Comparison of ENCODE assay signal across 12 cellular contexts in the genomic region with DNA sequence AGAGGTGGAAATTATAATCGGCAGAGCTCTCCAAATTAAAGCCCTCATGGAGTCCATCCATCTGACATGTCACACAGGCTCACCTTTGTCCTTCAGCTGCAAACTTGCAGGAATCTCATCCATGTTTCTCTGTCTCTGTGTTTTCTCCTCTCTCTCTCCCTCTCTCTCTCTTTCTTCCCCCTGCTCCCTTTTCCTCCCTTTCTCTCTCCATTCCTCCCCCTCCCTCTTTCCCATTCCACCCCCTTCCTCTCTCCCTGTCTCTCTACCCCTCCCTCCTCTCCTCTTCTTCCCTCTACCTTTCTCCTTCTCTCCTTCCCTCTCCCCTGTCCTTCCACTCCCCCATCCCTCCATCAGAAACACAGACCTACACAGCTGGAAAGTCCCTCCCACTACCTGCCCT. TPM values are rescaled to one million over a fixed set of nuclear protein-coding genes. Genes with fewer than 3 reads are reported as not detected.
DNase-seq lines count a peak whose midpoint lies in the region; ATAC-seq and TF ChIP-seq lines count a peak whose summit lies in the region.
"Had no signal": no experiment of that assay in that cellular context is flagged by ENCODE, and none has a peak within 500 bp of the region (broad histone marks: within the 10 kb centered on the region; RNA-seq: fewer than 3 reads in every experiment).

No MANE protein-coding gene starts in this region.

- POLR2A ChIA-PET in naive thymus-derived CD8-positive, alpha-beta T cell (lab: Charles Lee) = no interaction called here

- no peaks in the 10 kb centered on the region for H3K4me1 ChIP-seq in GM23338 (ENCODE audit: insufficient read depth)
- no peaks in the 10 kb centered on the region for H3K4me1 ChIP-seq in neural progenitor cell

- no peaks in the 10 kb centered on the region for H3K9me3 ChIP-seq in neural progenitor cell (ENCODE audit: low read depth)

- H3K27ac ChIP-seq in GM23338 (ENCODE audit: low read depth) (no peak overlapping the region), neural progenitor cell (no peak overlapping the region)
- H3K27ac ChIP-seq: BLaER1 treated with 17β-estradiol and CSF1 and Interleukin-3, amounts not matched to agents 10 nM and 100 nM had no signal

- H3K9ac ChIP-seq in neural progenitor cell = no peak overlapping the region
- H3K9ac ChIP-seq: BLaER1 treated with 17β-estradiol and CSF1 and Interleukin-3, amounts not matched to agents 10 nM and 100 nM had no signal

- H3K4me1 Mint-ChIP-seq in activated naive CD4-positive, alpha-beta T cell treated with anti-CD3 and anti-CD28 coated beads, Interleukin-2, amount 10 ng/mL, durations not matched to agents 7 days and 5 days = peaks cover 35% of the 10 kb centered on the region
- H3K4me1 Mint-ChIP-seq in GM23338 (peaks cover 7% of the 10 kb centered on the region; the same call in 2 of the 3 replicates), neural progenitor cell (peaks cover 21% of the 10 kb centered on the region)
- H3K4me1 Mint-ChIP-seq in central memory CD8-positive, alpha-beta T cell = peaks cover 45% of the 10 kb centered on the region
- H3K4me1 Mint-ChIP-seq in naive thymus-derived CD8-positive, alpha-beta T cell = peaks cover 24 to 35% (median 29%) of the 10 kb centered on the region in 4 donors

- H3K4me3 ChIP-seq in GM23338 = no peak overlapping the region
- H3K4me3 ChIP-seq in neural progenitor cell = no peak overlapping the region
- H3K4me3 ChIP-seq: BLaER1 treated with 17β-estradiol and CSF1 and Interleukin-3, amounts not matched to agents 10 nM and 100 nM had no signal

- H3K79me2 ChIP-seq in GM23338 (replicated peaks; ENCODE audit: insufficient read depth) (no peaks in the 10 kb centered on the region), neural progenitor cell (ENCODE audit: low read depth) (no peaks in the 10 kb centered on the region)

- H3K4me2 ChIP-seq in GM23338 = no peak overlapping the region
- H3K4me2 ChIP-seq in neural progenitor cell = no peak overlapping the region
- H3K4me2 ChIP-seq: BLaER1 treated with 17β-estradiol and CSF1 and Interleukin-3, amounts not matched to agents 10 nM and 100 nM had no signal

- no peak for DNase-seq in activated naive CD4-positive, alpha-beta T cell treated with anti-CD3 and anti-CD28 coated beads, Interleukin-2, amount 10 ng/mL, durations not matched to agents 7 days and 5 days
- no peak for DNase-seq in activated naive CD4-positive, alpha-beta T cell treated with anti-CD3 and anti-CD28 coated beads, Interleukin-2, amount 50 U/mL, for 72 hours (ENCODE audit: low spot score in 2 of 2)
- DNase-seq in GM23338 (ENCODE audit: low spot score) = no peak
- no peak for DNase-seq in central memory CD8-positive, alpha-beta T cell (ENCODE audit: low spot score in 2 of 2)
- no peak for DNase-seq in neural progenitor cell (ENCODE audit: low spot score)
- DNase-seq in naive thymus-derived CD8-positive, alpha-beta T cell = no peak
- DNase-seq: 8988T; CD4-positive, CD25-positive, alpha-beta regulatory T cell; DMS53 had no signal

- H4K20me1 ChIP-seq in GM23338 (replicated peaks; ENCODE audit: insufficient read depth) (no peaks in the 10 kb centered on the region), neural progenitor cell (ENCODE audit: low read depth) (no peaks in the 10 kb centered on the region)
- H4K20me1 ChIP-seq: BLaER1 treated with 17β-estradiol and CSF1 and Interleukin-3, amounts not matched to agents 10 nM and 100 nM had no signal

- no peaks in the 10 kb centered on the region for H3K9me2 ChIP-seq in GM23338 (ENCODE audit: insufficient read depth)

- no peaks in the 10 kb centered on the region for H3F3A ChIP-seq in GM23338 (replicated peaks; ENCODE audit: low read depth)
- H3F3A ChIP-seq in neural progenitor cell (ENCODE audit: low read depth) = no peaks in the 10 kb centered on the region

- H3K27me3 ChIP-seq in GM23338 (ENCODE audit: insufficient read depth) (no peaks in the 10 kb centered on the region), neural progenitor cell (peaks cover 9% of the 10 kb centered on the region)
- H3K27me3 ChIP-seq: BLaER1 treated with 17β-estradiol and CSF1 and Interleukin-3, amounts not matched to agents 10 nM and 100 nM had no signal

- ATAC-seq in activated naive CD4-positive, alpha-beta T cell treated with anti-CD3 and anti-CD28 coated beads, Interleukin-2, amount 50 U/mL, for 72 hours = no peak
- ATAC-seq in GM23338 (0 out of 3 replicates have a peak, but pooled peaks have one; percentile 20), HG03378 (IDR thresholded peaks at IDR 0.05; ENCODE audit: unreplicated experiment) (no peak)
- ATAC-seq in central memory CD8-positive, alpha-beta T cell (replicated peaks; ENCODE audit: extremely low read depth, poor library complexity, severe bottlenecking) = no peak
- ATAC-seq in naive thymus-derived CD8-positive, alpha-beta T cell = no peak
- ATAC-seq: HCT116 had no signal

- peak overlapping the region; percentile 29 for H3K27ac Mint-ChIP-seq in activated naive CD4-positive, alpha-beta T cell treated with anti-CD3 and anti-CD28 coated beads, Interleukin-2, amount 10 ng/mL, durations not matched to agents 7 days and 5 days
- peak overlapping the region in 1 of 2 donors; percentile 9 for H3K27ac Mint-ChIP-seq in activated naive CD4-positive, alpha-beta T cell treated with anti-CD3 and anti-CD28 coated beads, Interleukin-2, amount 50 U/mL, for 72 hours
- H3K27ac Mint-ChIP-seq in GM23338 (no peak overlapping the region), neural progenitor cell (peak overlapping the region; percentile 62)
- peak overlapping the region; percentile 41 for H3K27ac Mint-ChIP-seq in central memory CD8-positive, alpha-beta T cell (ENCODE audit: low read depth)
- H3K27ac Mint-ChIP-seq in naive thymus-derived CD8-positive, alpha-beta T cell = peak overlapping the region in 2 of 10 donors; percentile 20 to 68

- TF ChIP-seq CTCF in GM23338 (conservative IDR thresholded peaks at IDR 0.05; ENCODE audit: low read depth in 2 of 2) (no peak), neural progenitor cell (IDR thresholded peaks at IDR 0.05) (no peak)

- H3K27me3 Mint-ChIP-seq in activated naive CD4-positive, alpha-beta T cell treated with anti-CD3 and anti-CD28 coated beads, Interleukin-2, amount 10 ng/mL, durations not matched to agents 7 days and 5 days = peaks cover 41% of the 10 kb centered on the region
- peaks cover 15% of the 10 kb centered on the region for H3K27me3 Mint-ChIP-seq in GM23338 (ENCODE audit: insufficient read depth, low read depth, poor library complexity)
- H3K27me3 Mint-ChIP-seq in central memory CD8-positive, alpha-beta T cell = no peaks in the 10 kb centered on the region
- peaks cover 13% of the 10 kb centered on the region for H3K27me3 Mint-ChIP-seq in neural progenitor cell (ENCODE audit: insufficient read depth, low read depth)
- no peaks in the 10 kb centered on the region for H3K27me3 Mint-ChIP-seq in naive thymus-derived CD8-positive, alpha-beta T cell

- H2AFZ ChIP-seq in GM23338 = peak overlapping the region; percentile 32; the same call in 1 of the 2 replicates
- H2AFZ ChIP-seq in neural progenitor cell (replicated peaks) = no peak overlapping the region

- H3K36me3 ChIP-seq in GM23338 (ENCODE audit: insufficient read depth) (no peaks in the 10 kb centered on the region), neural progenitor cell (no peaks in the 10 kb centered on the region)
- H3K36me3 ChIP-seq: BLaER1 treated with 17β-estradiol and CSF1 and Interleukin-3, amounts not matched to agents 10 nM and 100 nM had no signal

- no peaks in the 10 kb centered on the region for H3K9me3 Mint-ChIP-seq in activated naive CD4-positive, alpha-beta T cell treated with anti-CD3 and anti-CD28 coated beads, Interleukin-2, amount 10 ng/mL, durations not matched to agents 7 days and 5 days
- H3K9me3 Mint-ChIP-seq in activated naive CD4-positive, alpha-beta T cell treated with anti-CD3 and anti-CD28 coated beads, Interleukin-2, amount 50 U/mL, for 72 hours = peaks cover 0 to 4% of the 10 kb centered on the region in 2 donors
- H3K9me3 Mint-ChIP-seq in GM23338 (peaks cover under 1% of the 10 kb centered on the region; the same call in 1 of the 3 replicates), neural progenitor cell (no peaks in the 10 kb centered on the region)
- no peaks in the 10 kb centered on the region for H3K9me3 Mint-ChIP-seq in central memory CD8-positive, alpha-beta T cell
- no peaks in the 10 kb centered on the region for H3K9me3 Mint-ChIP-seq in naive thymus-derived CD8-positive, alpha-beta T cell

- CTCF ChIA-PET in activated naive CD4-positive, alpha-beta T cell treated with anti-CD3 and anti-CD28 coated beads, Interleukin-2, amount 10 ng/mL, durations not matched to agents 7 days and 5 days (lab: Charles Lee) = interaction anchor here (0.9 to 1.2 kb wide), 2 partner anchors 9 to 23 kb away, joined by 3 read pairs; no protein-coding TSS in a partner anchor

- no peak overlapping the region for H3K4me3 Mint-ChIP-seq in activated naive CD4-positive, alpha-beta T cell treated with anti-CD3 and anti-CD28 coated beads, Interleukin-2, amount 10 ng/mL, durations not matched to agents 7 days and 5 days
- H3K4me3 Mint-ChIP-seq in GM23338 = no peak overlapping the region
- H3K4me3 Mint-ChIP-seq in central memory CD8-positive, alpha-beta T cell = no peak overlapping the region
- H3K4me3 Mint-ChIP-seq in neural progenitor cell = no peak overlapping the region
- H3K4me3 Mint-ChIP-seq in naive thymus-derived CD8-positive, alpha-beta T cell = no peak overlapping the region
- H3K4me3 Mint-ChIP-seq: CD4-positive, CD25-positive, alpha-beta regulatory T cell had no signal

- no peaks in the 10 kb centered on the region for H3K36me3 Mint-ChIP-seq in activated naive CD4-positive, alpha-beta T cell treated with anti-CD3 and anti-CD28 coated beads, Interleukin-2, amount 10 ng/mL, durations not matched to agents 7 days and 5 days
- H3K36me3 Mint-ChIP-seq in activated naive CD4-positive, alpha-beta T cell treated with anti-CD3 and anti-CD28 coated beads, Interleukin-2, amount 50 U/mL, for 72 hours = no peaks in the 10 kb centered on the region
- no peaks in the 10 kb centered on the region for H3K36me3 Mint-ChIP-seq in GM23338 (ENCODE audit: low read depth)
- H3K36me3 Mint-ChIP-seq in central memory CD8-positive, alpha-beta T cell (ENCODE audit: insufficient read depth) = peaks cover 7% of the 10 kb centered on the region
- H3K36me3 Mint-ChIP-seq in neural progenitor cell = no peaks in the 10 kb centered on the region
- H3K36me3 Mint-ChIP-seq in naive thymus-derived CD8-positive, alpha-beta T cell = no peaks in the 10 kb centered on the region
- H3K36me3 Mint-ChIP-seq: CD4-positive, CD25-positive, alpha-beta regulatory T cell had no signal

RNA-seq across cellular contexts. Expression of gene NCR2, which starts 6.8 kb away (rescaled TPM):
- total RNA-seq in activated naive CD4-positive, alpha-beta T cell treated with anti-CD3 and anti-CD28 coated beads, Interleukin-2, amount 50 U/mL, for 72 hours = not detected
- not detected in 2 replicates for total RNA-seq in GM23338 (2014; rRNA removed; shearing (Covaris generic))
- polyA plus RNA-seq in GM23338 (2016; fragmentation: Nextera tagmentation; extraction: Ambion mirVana) = not detected in 2 replicates
- total RNA-seq in neural progenitor cell (ENCODE audit: low replicate concordance) = not detected in 2 replicates
- not detected for total RNA-seq in naive thymus-derived CD8-positive, alpha-beta T cell
- not detected for polyA plus RNA-seq in naive thymus-derived CD8-positive, alpha-beta T cell
- total RNA-seq: CD4-positive, CD25-positive, alpha-beta regulatory T cell had no signal
- polyA plus RNA-seq: CD4-positive, CD25-positive, alpha-beta regulatory T cell had no signal

RNA-seq across cellular contexts. Expression of gene TREM1, which starts 55.8 kb away (rescaled TPM):
- 1 to 10 TPM in 1 of 2 donors, not detected in 1; 6.1 TPM for total RNA-seq in activated naive CD4-positive, alpha-beta T cell treated with anti-CD3 and anti-CD28 coated beads, Interleukin-2, amount 50 U/mL, for 72 hours
- not detected in 2 replicates for total RNA-seq in GM23338 (2014; rRNA removed; shearing (Covaris generic))
- not detected in 2 replicates for polyA plus RNA-seq in GM23338 (2016; fragmentation: Nextera tagmentation; extraction: Ambion mirVana)
- not detected in 2 replicates for total RNA-seq in neural progenitor cell (ENCODE audit: low replicate concordance)
- total RNA-seq in naive thymus-derived CD8-positive, alpha-beta T cell = not detected
- under 1 TPM in 1 of 3 donors, not detected in 2; 0.36 TPM for polyA plus RNA-seq in naive thymus-derived CD8-positive, alpha-beta T cell
- total RNA-seq: CD4-positive, CD25-positive, alpha-beta regulatory T cell had no signal
